In the genomic region with DNA sequence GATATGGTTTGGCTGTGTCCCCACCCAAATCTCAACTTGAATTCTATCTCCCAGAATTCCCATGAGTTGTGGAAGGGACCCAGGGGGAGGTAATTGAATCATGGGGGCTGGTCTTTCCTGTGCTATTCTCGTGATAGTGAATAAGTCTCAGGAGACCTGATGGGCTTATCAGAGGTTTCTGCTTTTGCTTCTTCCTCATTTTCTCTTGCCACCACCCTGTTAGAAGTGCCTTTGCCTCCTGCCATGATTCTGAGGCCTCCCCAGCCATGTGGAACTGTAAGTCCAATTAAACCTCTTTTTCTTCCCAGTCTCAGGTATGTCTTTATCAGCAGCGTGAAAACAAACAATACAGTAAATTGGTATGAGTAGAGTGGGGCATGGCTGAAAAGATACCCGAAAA, we compare ENCODE assay signal across 4 cellular contexts. TPM values are rescaled to one million over a fixed set of nuclear protein-coding genes. Genes with fewer than 3 reads are reported as not detected.
"Had no signal": no experiment of that assay in that cellular context is flagged by ENCODE, and none has a peak within 500 bp of the region (broad histone marks: within the 10 kb centered on the region; RNA-seq: fewer than 3 reads in every experiment).

No MANE protein-coding gene starts in this region.

RNA-seq across cellular contexts. Expression of a gene that starts 23.0 kb away (rescaled TPM):
- total RNA-seq: HT-29, PC-3, SK-MEL-5 had no signal
- polyA plus RNA-seq: SK-N-SH had no signal
